In genomic region chr17:4513113-4514032, GRCh38 we compare ENCODE assay signal across 21 cellular contexts. TPM values are rescaled to one million over a fixed set of nuclear protein-coding genes. Genes with fewer than 3 reads are reported as not detected.
DNase-seq lines count a peak whose midpoint lies in the region; FAIRE-seq and TF ChIP-seq lines count a peak whose summit lies in the region.
"Had no signal": no experiment of that assay in that cellular context is flagged by ENCODE, and none has a peak within 500 bp of the region (broad histone marks: within the 10 kb centered on the region; RNA-seq: fewer than 3 reads in every experiment).

No MANE protein-coding gene starts in this region.

- H3K4me3 ChIP-seq in kidney (ENCODE audit: low read length in 2 of 2) (no peak overlapping the region), sigmoid colon (no peak overlapping the region)
- H3K4me3 ChIP-seq: psoas muscle had no signal

- no peaks in the 10 kb centered on the region for H3K36me3 ChIP-seq in kidney (ENCODE audit: control insufficient read depth in 1 of 2, insufficient read depth in 2 of 2, low read length in 2 of 2)
- H3K36me3 ChIP-seq in sigmoid colon, result no peaks in the 10 kb centered on the region
- H3K36me3 ChIP-seq: brain microvascular endothelial cell had no signal

- TF ChIP-seq CTCF in Calu3 (IDR thresholded peaks at IDR 0.05; ENCODE audit: unreplicated experiment), result no peak
- no peak for TF ChIP-seq CTCF in kidney (IDR thresholded peaks at IDR 0.05; ENCODE audit: borderline replicate concordance, extremely low read depth, insufficient read depth)
- TF ChIP-seq CTCF in sigmoid colon (IDR thresholded peaks at IDR 0.05), result no peak

- no peaks in the 10 kb centered on the region for H3K27me3 ChIP-seq in sigmoid colon
- H3K27me3 ChIP-seq: brain microvascular endothelial cell had no signal

- peaks cover 24 to 29% of the 10 kb centered on the region in 2 donors for H3K4me1 ChIP-seq in kidney (ENCODE audit: control insufficient read depth in 1 of 2, insufficient read depth in 1 of 2, low read depth in 1 of 2, low read length in 2 of 2)
- no peaks in the 10 kb centered on the region for H3K4me1 ChIP-seq in sigmoid colon

- H3K27ac Mint-ChIP-seq in Calu3 (ENCODE audit: unreplicated experiment), result peak overlapping the region; percentile 74
- H3K27ac Mint-ChIP-seq in activated naive CD4-positive, alpha-beta T cell treated with anti-CD3 and anti-CD28 coated beads for 36 hours, result no peak overlapping the region
- H3K27ac Mint-ChIP-seq: activated CD4-positive, alpha-beta T cell treated with anti-CD3 and anti-CD28 coated beads, Interleukin-2, amount 10 ng/mL, durations not matched to agents 24 days and 14 days; stimulated activated naive CD8-positive, alpha-beta T cell treated with anti-CD3 and anti-CD28 coated beads, Interleukin-15, amount 100 ng/mL, for 72 hours had no signal

- intact Hi-C loops in Calu3 (cut with micrococcal nuclease; ENCODE audit: unreplicated experiment), result no loop called here
- intact Hi-C loops in kidney (cut with DNase I), result no loop called here
- intact Hi-C loops in sigmoid colon (cut with DNase I), result no loop called here
- intact Hi-C loops in activated naive CD4-positive, alpha-beta T cell treated with anti-CD3 and anti-CD28 coated beads for 36 hours (cut with micrococcal nuclease), result no loop called here

- H3K4me1 Mint-ChIP-seq in Calu3 (ENCODE audit: low read depth, unreplicated experiment), result peaks cover 61% of the 10 kb centered on the region
- H3K4me1 Mint-ChIP-seq in activated naive CD4-positive, alpha-beta T cell treated with anti-CD3 and anti-CD28 coated beads for 36 hours (ENCODE audit: low read depth), result peaks cover 12% of the 10 kb centered on the region

- no peak for TF ChIP-seq EP300 in sigmoid colon (IDR thresholded peaks at IDR 0.05)

- in situ Hi-C loops in ACHN (cut with HindIII; ENCODE audit: low pct_ligation_motif_present, low pct_unique_long_range_greater_than_20kb, low sequenced_read_pairs), result no loop called here

- no TSS peak for BruUV-seq in Calu3 (replicated peaks; lab: Mats Ljungman, UMichigan)

- CTCF ChIA-PET in Calu3 (lab: Charles Lee), result interaction anchor here (1.5 to 1.7 kb wide), 3 partner anchors 13 to 93 kb away, joined by 5 to 7 read pairs (median 7); no protein-coding TSS in a partner anchor
- CTCF ChIA-PET in activated naive CD4-positive, alpha-beta T cell treated with anti-CD3 and anti-CD28 coated beads for 36 hours (lab: Charles Lee), result no interaction called here

- TF ChIP-seq POLR2A in sigmoid colon (IDR thresholded peaks at IDR 0.05), result no peak

- H3K9me3 Mint-ChIP-seq in Calu3 (ENCODE audit: low read depth, unreplicated experiment), result no peaks in the 10 kb centered on the region
- H3K9me3 Mint-ChIP-seq in activated naive CD4-positive, alpha-beta T cell treated with anti-CD3 and anti-CD28 coated beads for 36 hours, result no peaks in the 10 kb centered on the region
- H3K9me3 Mint-ChIP-seq: activated CD4-positive, alpha-beta T cell treated with anti-CD3 and anti-CD28 coated beads, Interleukin-2, amount 10 ng/mL, durations not matched to agents 24 days and 14 days; stimulated activated naive CD8-positive, alpha-beta T cell treated with anti-CD3 and anti-CD28 coated beads, Interleukin-15, amount 100 ng/mL, for 72 hours had no signal

- FAIRE-seq in kidney (lab: Jason Lieb, UNC), result no peak
- FAIRE-seq: G401.6 had no signal

- no peak overlapping the region for H3K9ac ChIP-seq in kidney (ENCODE audit: low read length in 2 of 2)

- no peaks in the 10 kb centered on the region for H3K9me3 ChIP-seq in kidney (ENCODE audit: control insufficient read depth in 1 of 2, low read length in 2 of 2)
- no peaks in the 10 kb centered on the region for H3K9me3 ChIP-seq in sigmoid colon
- H3K9me3 ChIP-seq: psoas muscle had no signal

- peak overlapping the region; percentile 41 to 74 for H3K27ac ChIP-seq in kidney (ENCODE audit: low read depth in 2 of 2, low read length in 2 of 2)
- peak overlapping the region in 1 of 4 donors; percentile 38 for H3K27ac ChIP-seq in sigmoid colon
- H3K27ac ChIP-seq: brain microvascular endothelial cell, psoas muscle had no signal

- no peaks in the 10 kb centered on the region for H3K27me3 Mint-ChIP-seq in Calu3 (ENCODE audit: unreplicated experiment)
- H3K27me3 Mint-ChIP-seq in activated naive CD4-positive, alpha-beta T cell treated with anti-CD3 and anti-CD28 coated beads for 36 hours (ENCODE audit: low read depth), result no peaks in the 10 kb centered on the region
- H3K27me3 Mint-ChIP-seq: activated CD4-positive, alpha-beta T cell treated with anti-CD3 and anti-CD28 coated beads, Interleukin-2, amount 10 ng/mL, durations not matched to agents 24 days and 14 days; stimulated activated naive CD8-positive, alpha-beta T cell treated with anti-CD3 and anti-CD28 coated beads, Interleukin-15, amount 100 ng/mL, for 72 hours had no signal

- no peak for DNase-seq in Calu3
- DNase-seq in amniotic epithelial cell (ENCODE audit: low read depth), result peak; percentile 85
- no peak for DNase-seq in kidney
- peak; percentile 49 for DNase-seq in sigmoid colon
- DNase-seq in GOT3 (lab: John Stamatoyannopoulos, UW), result no peak
- DNase-seq in ACHN, result no peak
- DNase-seq in NCI-H187 (lab: John Stamatoyannopoulos, UW), result no peak
- no peak for DNase-seq in activated naive CD4-positive, alpha-beta T cell treated with anti-CD3 and anti-CD28 coated beads for 36 hours
- DNase-seq: activated CD4-positive, alpha-beta T cell treated with anti-CD3 and anti-CD28 coated beads, Interleukin-2, amount 10 ng/mL, durations not matched to agents 24 days and 14 days; activated naive CD4-positive, alpha-beta T cell treated with Interleukin-2 at 50 U/mL for 16 hours; activated T-cell treated with anti-CD3 and anti-CD28 coated beads for 4 hours; brain microvascular endothelial cell; HCEC 1CT; hypothalamus; left cardiac atrium; NCI-H1930; NCI-H510A; psoas muscle; stimulated activated naive CD8-positive, alpha-beta T cell treated with anti-CD3 and anti-CD28 coated beads, Interleukin-15, amount 100 ng/mL, for 72 hours; T1000 had no signal

- H3K36me3 Mint-ChIP-seq in Calu3 (ENCODE audit: insufficient read depth, unreplicated experiment), result peaks cover 41% of the 10 kb centered on the region
- H3K36me3 Mint-ChIP-seq in activated naive CD4-positive, alpha-beta T cell treated with anti-CD3 and anti-CD28 coated beads for 36 hours (ENCODE audit: low read depth), result no peaks in the 10 kb centered on the region

- no peak overlapping the region for H3K4me3 Mint-ChIP-seq in Calu3 (ENCODE audit: low read depth, unreplicated experiment)
- no peak overlapping the region for H3K4me3 Mint-ChIP-seq in activated naive CD4-positive, alpha-beta T cell treated with anti-CD3 and anti-CD28 coated beads for 36 hours
- H3K4me3 Mint-ChIP-seq: activated CD4-positive, alpha-beta T cell treated with anti-CD3 and anti-CD28 coated beads, Interleukin-2, amount 10 ng/mL, durations not matched to agents 24 days and 14 days; stimulated activated naive CD8-positive, alpha-beta T cell treated with anti-CD3 and anti-CD28 coated beads, Interleukin-15, amount 100 ng/mL, for 72 hours had no signal

- 87 to 89% methylated on average over 24 of the region's 24 CpGs for WGBS in sigmoid colon, 2 donors

RNA-seq across cellular contexts. Expression of gene SPNS2, which starts 14.7 kb away (rescaled TPM):
- total RNA-seq in Calu3 (2022) (63.4 and 104 TPM in 2 replicates), kidney (60.5 TPM), sigmoid colon (10 to 100 TPM in 1 of 4 donors, 1 to 10 TPM in 3; 5.3 to 10.8 (median 8.3) TPM)
- polyA plus RNA-seq in kidney (ENCODE audit: insufficient read depth, low read depth, low replicate concordance) (75.1 TPM), sigmoid colon (10 to 100 TPM in 2 of 3 donors, 1 to 10 TPM in 1; 6.6 to 40.5 (median 12.0) TPM)
- 1 to 10 TPM in 1 of 2 experiments, under 1 TPM in 1; 0.45 to 1.1 TPM for total RNA-seq in activated naive CD4-positive, alpha-beta T cell treated with anti-CD3 and anti-CD28 coated beads for 36 hours

RNA-seq across cellular contexts. Expression of gene MYBBP1A, which starts 41.8 kb away (rescaled TPM):
- total RNA-seq in Calu3 (2022) (61.6 and 64.2 TPM in 2 replicates), kidney (51.6 TPM), sigmoid colon (10 to 100 TPM; 23.2 to 32.4 (median 27.4) TPM)
- polyA plus RNA-seq in kidney (ENCODE audit: insufficient read depth, low read depth, low replicate concordance) (11.9 TPM), sigmoid colon (10 to 100 TPM in 1 of 3 donors, 1 to 10 TPM in 2; 6.6 to 44.5 (median 7.4) TPM)
- 10 to 100 TPM; 73.7 to 80.7 TPM for total RNA-seq in activated naive CD4-positive, alpha-beta T cell treated with anti-CD3 and anti-CD28 coated beads for 36 hours

RNA-seq across cellular contexts. Expression of gene GGT6, which starts 47.0 kb away (rescaled TPM):
- 1.1 and 1.8 TPM in 2 replicates for total RNA-seq in Calu3 (2022)
- total RNA-seq in kidney, result 16.8 TPM
- 51.4 TPM for polyA plus RNA-seq in kidney (ENCODE audit: insufficient read depth, low read depth, low replicate concordance)
- 1 to 10 TPM in 1 of 4 donors, under 1 TPM in 1, not detected in 2; 0.71 to 3.0 TPM for total RNA-seq in sigmoid colon
- polyA plus RNA-seq in sigmoid colon, result 10 to 100 TPM; 22.2 to 94.4 (median 28.4) TPM
- not detected for total RNA-seq in activated naive CD4-positive, alpha-beta T cell treated with anti-CD3 and anti-CD28 coated beads for 36 hours
- total RNA-seq: activated CD4-positive, alpha-beta T cell treated with anti-CD3 and anti-CD28 coated beads, Interleukin-2, amount 10 ng/mL, durations not matched to agents 24 days and 14 days; left cardiac atrium; psoas muscle had no signal

Comparison
In these comparisons a context has a peak if more than half of its experiments do, and no peak if none do; other contexts are left out.
1. DNase-seq: peak in amniotic epithelial cell (single experiment) and sigmoid colon (single experiment); none in Calu3 (single experiment), kidney (single experiment), GOT3 (single experiment), ACHN (single experiment), NCI-H187 (0 of 2) and activated naive CD4-positive, alpha-beta T cell treated with anti-CD3 and anti-CD28 coated beads for 36 hours (single experiment).